9 cellular contexts compared by ENCODE assay signal in the genomic region with DNA sequence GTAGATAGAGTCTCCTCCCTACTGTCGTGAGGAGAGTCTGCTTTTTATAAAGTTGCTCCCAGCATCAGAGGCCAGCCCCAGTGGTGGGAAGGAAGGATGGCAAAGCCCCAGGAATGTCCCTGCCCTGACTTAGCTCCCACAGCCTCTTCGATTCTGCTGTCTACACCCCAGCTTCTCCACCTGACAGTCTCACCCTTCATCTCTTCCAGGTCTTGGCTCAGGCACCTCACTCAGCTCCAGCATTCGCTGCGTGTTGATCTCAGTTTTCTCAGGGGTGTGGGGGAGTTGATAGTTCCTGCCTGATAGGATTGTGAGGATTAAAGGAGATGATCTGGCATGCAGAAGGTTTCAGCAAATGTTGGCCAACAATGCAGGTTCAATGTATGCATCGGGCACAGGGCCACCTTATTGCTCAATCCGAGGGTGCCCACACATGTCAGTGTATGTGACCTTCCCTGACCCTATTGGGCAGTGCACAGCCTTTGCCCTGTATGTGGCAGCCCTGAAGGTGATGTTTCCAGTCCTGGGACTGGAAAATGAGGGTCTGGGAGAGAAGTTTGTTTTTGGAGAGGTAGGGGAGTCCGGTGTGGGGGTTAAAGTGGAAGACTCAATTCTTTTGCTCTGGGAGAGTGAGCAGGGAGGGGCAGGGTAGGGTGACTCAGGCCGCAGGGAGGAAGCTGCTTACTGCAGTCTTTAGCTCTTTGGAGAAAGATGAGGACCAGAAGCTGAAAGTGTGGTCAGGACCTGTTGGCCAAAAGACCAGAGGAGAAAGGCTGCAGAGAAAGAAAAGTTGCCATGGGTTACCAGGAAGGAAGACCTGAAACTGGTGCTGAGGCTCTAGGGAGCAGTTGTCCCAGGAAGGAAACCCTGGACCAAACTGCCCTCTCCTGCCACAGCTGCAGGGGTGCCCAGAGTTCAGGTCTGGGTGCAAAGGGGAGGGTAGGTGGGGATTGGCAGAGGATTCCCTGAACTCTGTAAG.
A peak's percentile ranks its signal among the peaks of the same experiment; 100 is the strongest.
DNase-seq lines count a peak whose midpoint lies in the region; ATAC-seq and TF ChIP-seq lines count a peak whose summit lies in the region.
"Had no signal": no experiment of that assay in that cellular context is flagged by ENCODE, and none has a peak within 500 bp of the region (broad histone marks: within the 10 kb centered on the region; RNA-seq: fewer than 3 reads in every experiment).

No MANE protein-coding gene starts in this region.

- TF ChIP-seq POLR2A in esophagus muscularis mucosa (IDR thresholded peaks at IDR 0.05; ENCODE audit: low read depth), result no peak

- H3K4me2 ChIP-seq in GM23248 (ENCODE audit: unreplicated experiment), result peak overlapping the region; percentile 74

- 53 to 56% methylated on average over 8 of the region's 8 CpGs for WGBS in GM23248 (ENCODE audit: low coverage in 1 of 2, low lambda C conversion rate in 2 of 2, missing lambda C conversion rate in 2 of 2), 2 experiments
- 69% methylated on average over 8 of the region's 8 CpGs for WGBS in esophagus muscularis mucosa

- H3K27me3 ChIP-seq in GM23248 (replicated peaks; ENCODE audit: insufficient read depth) (no peaks in the 10 kb centered on the region), esophagus muscularis mucosa (no peaks in the 10 kb centered on the region)

- in situ Hi-C loops in GM23248 (cut with MboI), result no loop called here

- DNase-seq in GM23248 (peak; percentile 85), RWPE1 (ENCODE audit: low spot score) (peak; percentile 93), esophagus muscularis mucosa (ENCODE audit: extremely low spot score) (peak; percentile 83), retinal pigment epithelial cell (ENCODE audit: low read depth) (no peak), OCI-M2 (lab: John Stamatoyannopoulos, UW; ENCODE audit: unreplicated experiment) (no peak), NCI-H2227 treated with DMSO at 0.1 percent for 48 hours (lab: John Stamatoyannopoulos, UW) (no peak)
- DNase-seq: activated CD4-positive, alpha-beta T cell treated with anti-CD3 and anti-CD28 coated beads for 1 hour had no signal

- H3K27ac ChIP-seq in GM23248 (peak overlapping the region; percentile 74), RWPE1 (peak overlapping the region; percentile 97), esophagus muscularis mucosa (replicated peaks in 1 of 4) (peak overlapping the region in 1 of 4 donors; percentile 81)

- no peak overlapping the region for H2AFZ ChIP-seq in GM23248

- no peaks in the 10 kb centered on the region for H3K9me2 ChIP-seq in GM23248 (ENCODE audit: insufficient read depth)

- TF ChIP-seq CTCF in RWPE1 (conservative IDR thresholded peaks at IDR 0.05; ENCODE audit: low read depth), result no peak
- no peak for TF ChIP-seq CTCF in esophagus muscularis mucosa (IDR thresholded peaks at IDR 0.05)
- peak; percentile 7 for TF ChIP-seq CTCF in retinal pigment epithelial cell (conservative IDR thresholded peaks at IDR 0.05; ENCODE audit: low read depth, low read length)

- ATAC-seq in HG03159 (IDR thresholded peaks at IDR 0.05; ENCODE audit: unreplicated experiment) (no peak), GM19467 (IDR thresholded peaks at IDR 0.05; ENCODE audit: unreplicated experiment) (no peak)

- no peak overlapping the region; the same call in 1 of the 2 replicates for H3K9ac ChIP-seq in GM23248

- CTCF ChIA-PET in RWPE1 (lab: Yijun Ruan, JAX), result interaction anchor here (0.6 to 0.8 kb wide), 2 partner anchors 82 to 115 kb away, joined by 3 read pairs; no protein-coding TSS in a partner anchor

- H3K4me3 ChIP-seq in GM23248, result no peak overlapping the region; the same call in 1 of the 2 replicates
- no peak overlapping the region for H3K4me3 ChIP-seq in esophagus muscularis mucosa
- no peak overlapping the region for H3K4me3 ChIP-seq in retinal pigment epithelial cell (ENCODE audit: low read length)

- POLR2A ChIA-PET in RWPE1 (lab: Yijun Ruan, JAX; ENCODE audit: low non-redundant PET), result interaction anchor here (0.9 kb wide), 1 partner anchor 65 kb away, joined by 4 read pairs; no protein-coding TSS in a partner anchor

- H3K9me3 ChIP-seq in GM23248 (ENCODE audit: low read depth) (no peaks in the 10 kb centered on the region), esophagus muscularis mucosa (no peaks in the 10 kb centered on the region)

- H3K4me1 ChIP-seq in GM23248 (ENCODE audit: insufficient read depth) (peaks cover 65% of the 10 kb centered on the region), esophagus muscularis mucosa (peaks cover 45 to 70% (median 63%) of the 10 kb centered on the region in 4 donors)

- peaks cover 36% of the 10 kb centered on the region for H3F3A ChIP-seq in GM23248 (ENCODE audit: insufficient read depth)

- intact Hi-C loops in esophagus muscularis mucosa (cut with DNase I), result no loop called here

- H3K79me2 ChIP-seq in GM23248 (ENCODE audit: insufficient read depth), result no peaks in the 10 kb centered on the region

- H4K20me1 ChIP-seq in GM23248 (ENCODE audit: insufficient read depth), result no peaks in the 10 kb centered on the region

- H3K36me3 ChIP-seq in GM23248 (ENCODE audit: low read depth) (no peaks in the 10 kb centered on the region), esophagus muscularis mucosa (no peaks in the 10 kb centered on the region)

- TF ChIP-seq EP300 in esophagus muscularis mucosa (IDR thresholded peaks at IDR 0.05), result no peak

Comparison
In these comparisons a context has a peak if more than half of its experiments do, and no peak if none do; other contexts are left out.
1. DNase-seq: peak in GM23248 (single experiment), RWPE1 (single experiment) and esophagus muscularis mucosa (single experiment); none in retinal pigment epithelial cell (single experiment), OCI-M2 (single experiment) and NCI-H2227 treated with DMSO at 0.1 percent for 48 hours (single experiment).